In genomic region chr14:99270491-99271287, GRCh38 we compare ENCODE assay signal across 1 cellular context.
TF ChIP-seq lines count a peak whose summit lies in the region.

No MANE protein-coding gene starts in this region.

TF ChIP-seq in HEK293, 187 proteins besides CTCF, POLR2A, EP300 and RAD21 (continued from another document):
- TF ChIP-seq ZNF510 (tag by site-specific recombination; IDR thresholded peaks at IDR 0.05; ENCODE audit: insufficient replicate concordance), result no peak
- no peak for TF ChIP-seq ZNF274 (IDR thresholded peaks at IDR 0.05; ENCODE audit: low read length)
- no peak for TF ChIP-seq ZNF274 (tag by site-specific recombination; IDR thresholded peaks at IDR 0.05; ENCODE audit: borderline replicate concordance)
- no peak for TF ChIP-seq ZNF138 (tag by site-specific recombination; IDR thresholded peaks at IDR 0.05; ENCODE audit: borderline replicate concordance)
- no peak for TF ChIP-seq ZNF354C (tag by site-specific recombination; IDR thresholded peaks at IDR 0.05; ENCODE audit: borderline replicate concordance, low read depth)
- TF ChIP-seq, protein P1, sequence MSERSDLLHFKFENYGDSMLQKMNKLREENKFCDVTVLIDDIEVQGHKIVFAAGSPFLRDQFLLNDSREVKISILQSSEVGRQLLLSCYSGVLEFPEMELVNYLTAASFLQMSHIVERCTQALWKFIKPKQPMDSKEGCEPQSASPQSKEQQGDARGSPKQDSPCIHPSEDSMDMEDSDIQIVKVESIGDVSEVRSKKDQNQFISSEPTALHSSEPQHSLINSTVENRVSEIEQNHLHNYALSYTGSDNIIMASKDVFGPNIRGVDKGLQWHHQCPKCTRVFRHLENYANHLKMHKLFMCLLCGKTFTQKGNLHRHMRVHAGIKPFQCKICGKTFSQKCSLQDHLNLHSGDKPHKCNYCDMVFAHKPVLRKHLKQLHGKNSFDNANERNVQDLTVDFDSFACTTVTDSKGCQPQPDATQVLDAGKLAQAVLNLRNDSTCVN (tag by site-specific recombination; optimal IDR thresholded peaks at IDR 0.05), result peak; percentile 78
- no peak for TF ChIP-seq ZNF366 (tag by site-specific recombination; conservative IDR thresholded peaks at IDR 0.05)
- TF ChIP-seq ZBTB6 (tag by site-specific recombination; IDR thresholded peaks at IDR 0.05), result no peak
- TF ChIP-seq KLF17 (tag by site-specific recombination; IDR thresholded peaks at IDR 0.05), result no peak
- no peak for TF ChIP-seq ZNF701 (tag by site-specific recombination; IDR thresholded peaks at IDR 0.05)
- TF ChIP-seq GLIS1 (tag by site-specific recombination; IDR thresholded peaks at IDR 0.05), result no peak
